ENCODE assay signal across 1 cellular context in the genomic region with DNA sequence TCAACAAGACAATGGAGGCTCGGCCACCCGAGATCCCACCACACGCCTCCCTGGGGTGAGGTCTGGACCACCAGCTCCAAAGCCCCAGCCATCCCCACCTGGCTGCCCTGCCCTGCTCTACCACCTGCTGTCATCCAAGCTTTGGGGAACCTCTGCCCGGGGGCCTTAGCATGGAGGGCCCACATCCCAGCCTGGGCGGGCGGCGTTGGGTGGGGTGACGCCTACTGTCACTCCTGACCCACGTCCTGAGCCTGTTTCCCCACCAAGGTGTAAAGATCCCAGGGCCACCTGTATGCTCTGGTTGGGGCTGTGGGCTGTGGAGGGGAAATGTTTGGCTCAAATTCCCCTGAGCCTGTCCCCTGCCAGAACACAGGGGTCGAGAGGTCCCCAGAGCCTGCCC.
TF ChIP-seq lines count a peak whose summit lies in the region.

No MANE protein-coding gene starts in this region.

TF ChIP-seq in H1, 55 proteins besides CTCF, POLR2A, EP300 and RAD21:
- no peak for TF ChIP-seq TEAD4 (IDR thresholded peaks at IDR 0.05; ENCODE audit: low read depth, low read length)
- TF ChIP-seq HDAC6 (IDR thresholded peaks at IDR 0.05; ENCODE audit: low read depth, low read length) = no peak
- TF ChIP-seq EGR1 (IDR thresholded peaks at IDR 0.05; ENCODE audit: borderline replicate concordance, low read depth, low read length) = no peak
- no peak for TF ChIP-seq KDM5A (IDR thresholded peaks at IDR 0.05; ENCODE audit: low read length)
- no peak for TF ChIP-seq SP4 (IDR thresholded peaks at IDR 0.05; ENCODE audit: low read length)
- TF ChIP-seq ZNF274 (IDR thresholded peaks at IDR 0.05; ENCODE audit: borderline replicate concordance, extremely low read depth, low read length) = no peak
- no peak for TF ChIP-seq RXRA (IDR thresholded peaks at IDR 0.05; ENCODE audit: insufficient read depth, low read depth, low read length)
- no peak for TF ChIP-seq ATF3 (IDR thresholded peaks at IDR 0.05; ENCODE audit: insufficient read depth, low read depth, low read length)
- TF ChIP-seq BRCA1 (IDR thresholded peaks at IDR 0.05; ENCODE audit: low read depth, low read length) = no peak
- TF ChIP-seq SAP30 (IDR thresholded peaks at IDR 0.05; ENCODE audit: insufficient read depth, insufficient replicate concordance, low read length) = no peak
- TF ChIP-seq, protein P1, sequence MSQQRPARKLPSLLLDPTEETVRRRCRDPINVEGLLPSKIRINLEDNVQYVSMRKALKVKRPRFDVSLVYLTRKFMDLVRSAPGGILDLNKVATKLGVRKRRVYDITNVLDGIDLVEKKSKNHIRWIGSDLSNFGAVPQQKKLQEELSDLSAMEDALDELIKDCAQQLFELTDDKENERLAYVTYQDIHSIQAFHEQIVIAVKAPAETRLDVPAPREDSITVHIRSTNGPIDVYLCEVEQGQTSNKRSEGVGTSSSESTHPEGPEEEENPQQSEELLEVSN (IDR thresholded peaks at IDR 0.05) = no peak
- no peak for TF ChIP-seq CTBP2 (IDR thresholded peaks at IDR 0.05; ENCODE audit: borderline replicate concordance, insufficient read depth, insufficient read length, low read length)
- no peak for TF ChIP-seq GABPA (IDR thresholded peaks at IDR 0.05; ENCODE audit: borderline replicate concordance, insufficient read depth, low read length)
- TF ChIP-seq ASH2L (IDR thresholded peaks at IDR 0.05; ENCODE audit: low read length) = no peak
- no peak for TF ChIP-seq NANOG (IDR thresholded peaks at IDR 0.05; ENCODE audit: insufficient read depth, low read depth, low read length, poor library complexity, severe bottlenecking)
- no peak for TF ChIP-seq KDM1A (IDR thresholded peaks at IDR 0.05; ENCODE audit: borderline replicate concordance, low read length)
